8 cellular contexts compared by ENCODE assay signal in genomic region chr3:123258811-123259420, GRCh38. TPM values are rescaled to one million over a fixed set of nuclear protein-coding genes. Genes with fewer than 3 reads are reported as not detected.
DNase-seq lines count a peak whose midpoint lies in the region; TF ChIP-seq lines count a peak whose summit lies in the region.

No MANE protein-coding gene starts in this region.

- no peaks in the 10 kb centered on the region for H3K4me1 ChIP-seq in CD4-positive, alpha-beta memory T cell (ENCODE audit: insufficient read depth, low read length)
- H3K4me1 ChIP-seq in colonic mucosa = no peaks in the 10 kb centered on the region

- no peaks in the 10 kb centered on the region for H3K27me3 Mint-ChIP-seq in CD4-positive, alpha-beta memory T cell
- H3K27me3 Mint-ChIP-seq in activated T-helper 1 cell treated with anti-CD3 and anti-CD28 coated beads, Interleukin-12 subunit alpha, Interleukin-12 subunit beta, Interleukin-2, Interleukin-4 antibody, amounts not matched to agents 30 ng/mL and 10 ng/mL and 1 ng/mL, durations not matched to agents 14 hours and 24 hours and 36 hours (ENCODE audit: insufficient read depth) = no peaks in the 10 kb centered on the region

- H3K27ac Mint-ChIP-seq in CD4-positive, alpha-beta memory T cell = peak overlapping the region in 3 of 7 donors; percentile 8 to 65 (median 46)
- H3K27ac Mint-ChIP-seq in activated T-helper 1 cell treated with anti-CD3 and anti-CD28 coated beads, Interleukin-12 subunit alpha, Interleukin-12 subunit beta, Interleukin-2, Interleukin-4 antibody, amounts not matched to agents 30 ng/mL and 10 ng/mL and 1 ng/mL, durations not matched to agents 14 hours and 24 hours and 36 hours = no peak overlapping the region

- no peak overlapping the region for H3K27ac ChIP-seq in CD4-positive, alpha-beta memory T cell (ENCODE audit: low read depth, low read length)
- H3K27ac ChIP-seq in colonic mucosa = no peak overlapping the region

- H3K4me3 Mint-ChIP-seq in CD4-positive, alpha-beta memory T cell = no peak overlapping the region
- H3K4me3 Mint-ChIP-seq in activated T-helper 1 cell treated with anti-CD3 and anti-CD28 coated beads, Interleukin-12 subunit alpha, Interleukin-12 subunit beta, Interleukin-2, Interleukin-4 antibody, amounts not matched to agents 30 ng/mL and 10 ng/mL and 1 ng/mL, durations not matched to agents 14 hours and 24 hours and 36 hours = no peak overlapping the region

- peaks cover 0 to 4% (median 2%) of the 10 kb centered on the region in 4 donors for H3K4me1 Mint-ChIP-seq in CD4-positive, alpha-beta memory T cell
- peaks cover 10% of the 10 kb centered on the region for H3K4me1 Mint-ChIP-seq in activated T-helper 1 cell treated with anti-CD3 and anti-CD28 coated beads, Interleukin-12 subunit alpha, Interleukin-12 subunit beta, Interleukin-2, Interleukin-4 antibody, amounts not matched to agents 30 ng/mL and 10 ng/mL and 1 ng/mL, durations not matched to agents 14 hours and 24 hours and 36 hours (ENCODE audit: low read depth)

- H3K4me3 ChIP-seq in CD4-positive, alpha-beta memory T cell (ENCODE audit: low read length in 2 of 2) = no peak overlapping the region
- H3K4me3 ChIP-seq in HFF-Myc (replicated peaks; ENCODE audit: low read depth, low read length) (no peak overlapping the region), colonic mucosa (no peak overlapping the region)

- no peaks in the 10 kb centered on the region for H3K27me3 ChIP-seq in CD4-positive, alpha-beta memory T cell (ENCODE audit: insufficient read depth, low read length)
- no peaks in the 10 kb centered on the region for H3K27me3 ChIP-seq in colonic mucosa

- CTCF ChIA-PET in CD4-positive, alpha-beta memory T cell (lab: Charles Lee; ENCODE audit: partially characterized antibody) = interaction anchor here (0.9 kb wide), 1 partner anchor 316 kb away, joined by 3 read pairs; no protein-coding TSS in a partner anchor

- DNase-seq in CD4-positive, alpha-beta memory T cell = peak in 4 of 5 donors; percentile 7 to 24 (median 12)
- DNase-seq in HFF-Myc (ENCODE audit: extremely low read depth, low read depth) (peak; percentile 53), NOMO-1 treated with DMSO at 0.1 percent for 48 hours (lab: John Stamatoyannopoulos, UW; ENCODE audit: unreplicated experiment) (peak; percentile 62), colonic mucosa (no peak), middle frontal gyrus (ENCODE audit: extremely low spot score, low spot score) (peak; percentile 29), HuH-7 (ENCODE audit: low spot score) (no peak)
- no peak for DNase-seq in activated T-helper 1 cell treated with anti-CD3 and anti-CD28 coated beads, Interleukin-12 subunit alpha, Interleukin-12 subunit beta, Interleukin-2, Interleukin-4 antibody, amounts not matched to agents 30 ng/mL and 10 ng/mL and 1 ng/mL, durations not matched to agents 14 hours and 24 hours and 36 hours (ENCODE audit: low spot score)
- DNase-seq in activated CD4-positive, alpha-beta T cell treated with anti-CD3 and anti-CD28 coated beads for 48 hours = no peak

- POLR2A ChIA-PET in CD4-positive, alpha-beta memory T cell (lab: Charles Lee; ENCODE audit: partially characterized antibody) = no interaction called here

- H3K9ac ChIP-seq in colonic mucosa (ENCODE audit: low read depth in 2 of 2, low read length in 2 of 2) = no peak overlapping the region

- no peaks in the 10 kb centered on the region for H3K36me3 ChIP-seq in CD4-positive, alpha-beta memory T cell (ENCODE audit: insufficient read depth, low read length)
- H3K36me3 ChIP-seq in colonic mucosa = no peaks in the 10 kb centered on the region

- H3K36me3 Mint-ChIP-seq in CD4-positive, alpha-beta memory T cell = peaks cover 14 to 29% of the 10 kb centered on the region in 2 donors
- peaks cover 15% of the 10 kb centered on the region for H3K36me3 Mint-ChIP-seq in activated T-helper 1 cell treated with anti-CD3 and anti-CD28 coated beads, Interleukin-12 subunit alpha, Interleukin-12 subunit beta, Interleukin-2, Interleukin-4 antibody, amounts not matched to agents 30 ng/mL and 10 ng/mL and 1 ng/mL, durations not matched to agents 14 hours and 24 hours and 36 hours (ENCODE audit: low read depth)

- no peaks in the 10 kb centered on the region for H3K9me3 ChIP-seq in CD4-positive, alpha-beta memory T cell (ENCODE audit: control insufficient read depth in 1 of 2, low read length in 2 of 2)
- H3K9me3 ChIP-seq in colonic mucosa = no peaks in the 10 kb centered on the region

- no peaks in the 10 kb centered on the region for H3K9me3 Mint-ChIP-seq in CD4-positive, alpha-beta memory T cell
- no peaks in the 10 kb centered on the region for H3K9me3 Mint-ChIP-seq in activated T-helper 1 cell treated with anti-CD3 and anti-CD28 coated beads, Interleukin-12 subunit alpha, Interleukin-12 subunit beta, Interleukin-2, Interleukin-4 antibody, amounts not matched to agents 30 ng/mL and 10 ng/mL and 1 ng/mL, durations not matched to agents 14 hours and 24 hours and 36 hours

- intact Hi-C loops in CD4-positive, alpha-beta memory T cell (cut with micrococcal nuclease) = loop anchor here (1.0 to 2.0 kb wide), 3 partner anchors 231 to 1712 kb away; no protein-coding TSS in a partner anchor
- intact Hi-C loops in colonic mucosa (cut with DNase I) = loop anchor here (10.0 kb wide), 1 partner anchor 314 kb away; no protein-coding TSS in a partner anchor
- intact Hi-C loops in activated T-helper 1 cell treated with anti-CD3 and anti-CD28 coated beads, Interleukin-12 subunit alpha, Interleukin-12 subunit beta, Interleukin-2, Interleukin-4 antibody, amounts not matched to agents 30 ng/mL and 10 ng/mL and 1 ng/mL, durations not matched to agents 14 hours and 24 hours and 36 hours (cut with micrococcal nuclease) = loop anchor here (2.0 kb wide), 2 partner anchors 230 to 316 kb away; no protein-coding TSS in a partner anchor

- TF ChIP-seq CTCF in HFF-Myc (IDR thresholded peaks at IDR 0.05; ENCODE audit: low read depth, low read length, missing control alignments) = peak; percentile 45
- peak; percentile 47 for TF ChIP-seq CTCF in colonic mucosa (IDR thresholded peaks at IDR 0.05)

RNA-seq across cellular contexts. Expression of gene SEC22A, which starts 57.2 kb away (rescaled TPM):
- 10 to 100 TPM; 19.4 to 23.2 TPM for total RNA-seq in CD4-positive, alpha-beta memory T cell
- 10 to 100 TPM; 21.8 to 26.5 TPM for polyA plus RNA-seq in CD4-positive, alpha-beta memory T cell
- 10 to 100 TPM; 15.6 to 18.7 TPM for total RNA-seq in colonic mucosa
- 15.8 and 18.5 TPM in 2 replicates for total RNA-seq in activated T-helper 1 cell treated with anti-CD3 and anti-CD28 coated beads, Interleukin-12 subunit alpha, Interleukin-12 subunit beta, Interleukin-2, Interleukin-4 antibody, amounts not matched to agents 30 ng/mL and 10 ng/mL and 1 ng/mL, durations not matched to agents 14 hours and 24 hours and 36 hours

Comparison
In these comparisons a context has a peak if more than half of its experiments do, and no peak if none do; other contexts are left out.
1. DNase-seq: peak in CD4-positive, alpha-beta memory T cell (4 of 5), HFF-Myc (single experiment), NOMO-1 treated with DMSO at 0.1 percent for 48 hours (single experiment) and middle frontal gyrus (single experiment); none in colonic mucosa (single experiment), activated T-helper 1 cell treated with anti-CD3 and anti-CD28 coated beads, Interleukin-12 subunit alpha, Interleukin-12 subunit beta, Interleukin-2, Interleukin-4 antibody, amounts not matched to agents 30 ng/mL and 10 ng/mL and 1 ng/mL, durations not matched to agents 14 hours and 24 hours and 36 hours (single experiment), activated CD4-positive, alpha-beta T cell treated with anti-CD3 and anti-CD28 coated beads for 48 hours (single experiment) and HuH-7 (single experiment).